In genomic region chr11:35173011-35173511, GRCh38 we compare ENCODE assay signal across 1 cellular context.
TF ChIP-seq lines count a peak whose summit lies in the region.

No MANE protein-coding gene starts in this region.

TF ChIP-seq in HepG2, 621 proteins besides CTCF, POLR2A, EP300 and RAD21 (continued from another document):
- no peak for TF ChIP-seq ZBTB46 (CRISPR knock-in tag; IDR thresholded peaks at IDR 0.05; ENCODE audit: borderline replicate concordance)
- TF ChIP-seq TCF12 (IDR thresholded peaks at IDR 0.05), result no peak
- no peak for TF ChIP-seq TCF12 (CRISPR knock-in tag; IDR thresholded peaks at IDR 0.05)
- no peak for TF ChIP-seq ZNF558 (CRISPR knock-in tag; IDR thresholded peaks at IDR 0.05; ENCODE audit: borderline replicate concordance)
- TF ChIP-seq ZNF891 (CRISPR knock-in tag; IDR thresholded peaks at IDR 0.05), result no peak
- TF ChIP-seq MED1 (CRISPR knock-in tag; IDR thresholded peaks at IDR 0.05), result 0 out of 2 replicates have a peak, but pooled peaks have one; percentile 39
- TF ChIP-seq SMAD9 (CRISPR knock-in tag; IDR thresholded peaks at IDR 0.05), result no peak
- no peak for TF ChIP-seq ZFP37 (CRISPR knock-in tag; IDR thresholded peaks at IDR 0.05; ENCODE audit: borderline replicate concordance)
- TF ChIP-seq SOX13 (IDR thresholded peaks at IDR 0.05), result peak; percentile 84
- peak in 1 of 2 experiments; percentile 83; a peak in 2 of 4 replicates for TF ChIP-seq SOX13 (CRISPR knock-in tag; conservative IDR thresholded peaks at IDR 0.05 in 1 of 2, IDR thresholded peaks at IDR 0.05 in 1 of 2)
- TF ChIP-seq ZNF326 (CRISPR knock-in tag; IDR thresholded peaks at IDR 0.05; ENCODE audit: borderline replicate concordance), result no peak
- TF ChIP-seq KMT2B (CRISPR knock-in tag; IDR thresholded peaks at IDR 0.05), result no peak
- no peak for TF ChIP-seq HNRNPH1 (optimal IDR thresholded peaks at IDR 0.05; ENCODE audit: low read depth, low read length)
- peak; percentile 86 for TF ChIP-seq SOX5 (CRISPR knock-in tag; IDR thresholded peaks at IDR 0.05; ENCODE audit: borderline replicate concordance)
- no peak for TF ChIP-seq HMG20A (CRISPR knock-in tag; IDR thresholded peaks at IDR 0.05; ENCODE audit: borderline replicate concordance)
- no peak for TF ChIP-seq SMAD1 (CRISPR knock-in tag; IDR thresholded peaks at IDR 0.05; ENCODE audit: borderline replicate concordance, low read depth)
